ENCODE assay signal across 1 cellular context in the genomic region with DNA sequence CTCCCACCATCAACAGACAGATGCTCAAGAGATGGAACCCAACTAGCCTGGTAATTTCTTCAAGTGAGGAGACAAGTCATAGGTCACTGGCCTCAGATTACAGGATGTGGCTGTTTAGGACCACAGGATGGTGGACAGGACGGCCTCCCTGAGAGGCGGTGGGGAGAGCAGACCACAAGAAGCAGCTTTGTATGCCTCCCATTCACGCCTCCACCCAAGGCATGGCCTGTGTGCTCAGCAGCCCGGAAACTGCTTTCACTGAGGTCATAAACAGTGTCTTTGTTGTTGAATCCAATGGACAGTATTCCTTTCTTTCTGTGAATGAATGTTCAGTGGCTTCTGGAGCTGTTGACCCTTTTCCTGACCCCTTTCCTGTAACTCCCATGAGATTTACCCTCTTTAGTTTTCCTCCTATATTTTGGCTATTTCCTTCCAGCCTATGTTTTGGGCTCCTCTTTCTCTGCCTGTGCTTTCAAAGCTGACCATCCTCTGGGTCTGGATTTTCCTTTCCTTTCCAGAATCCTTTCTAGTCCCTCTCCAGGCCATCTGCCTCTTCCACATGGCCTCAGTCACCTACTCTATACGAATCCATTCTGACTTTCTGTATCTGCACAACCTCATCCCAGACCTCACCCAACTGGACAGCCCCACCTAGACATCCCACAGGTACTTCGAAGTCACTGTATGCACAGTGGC.
TF ChIP-seq lines count a peak whose summit lies in the region.

No MANE protein-coding gene starts in this region.

TF ChIP-seq in HepG2, 621 proteins besides CTCF, POLR2A, EP300 and RAD21 (continues in another document):
- TF ChIP-seq TBP (CRISPR knock-in tag; IDR thresholded peaks at IDR 0.05) (no peak), ZNF75D (CRISPR knock-in tag; IDR thresholded peaks at IDR 0.05; ENCODE audit: borderline replicate concordance) (no peak), ZNF33B (CRISPR knock-in tag; IDR thresholded peaks at IDR 0.05) (no peak), TCF7L2 (IDR thresholded peaks at IDR 0.05; ENCODE audit: low read depth, low read length) (no peak), REST (IDR thresholded peaks at IDR 0.05; ENCODE audit: borderline replicate concordance in 1 of 2, low read depth in 1 of 2, low read length in 2 of 2) (no peak), PBX2 (CRISPR knock-in tag; IDR thresholded peaks at IDR 0.05) (no peak), KAT7 (CRISPR knock-in tag; IDR thresholded peaks at IDR 0.05; ENCODE audit: borderline replicate concordance) (no peak), ZNF333 (CRISPR knock-in tag; IDR thresholded peaks at IDR 0.05; ENCODE audit: borderline replicate concordance) (no peak), IKZF1 (IDR thresholded peaks at IDR 0.05) (no peak), AHR (CRISPR knock-in tag; IDR thresholded peaks at IDR 0.05) (no peak), ZNF430 (CRISPR knock-in tag; IDR thresholded peaks at IDR 0.05) (no peak), ZSCAN29 (CRISPR knock-in tag; conservative IDR thresholded peaks at IDR 0.05) (no peak), NR1H2 (CRISPR knock-in tag; IDR thresholded peaks at IDR 0.05; ENCODE audit: borderline replicate concordance, low read depth) (no peak), NR2F6 (IDR thresholded peaks at IDR 0.05) (peak; percentile 67), NR2F6 (CRISPR knock-in tag; IDR thresholded peaks at IDR 0.05) (peak; percentile 85), ERF (CRISPR knock-in tag; IDR thresholded peaks at IDR 0.05) (no peak), ZNF713 (CRISPR knock-in tag; IDR thresholded peaks at IDR 0.05) (no peak), ZNF138 (CRISPR knock-in tag; IDR thresholded peaks at IDR 0.05; ENCODE audit: low read depth) (no peak), ZNF350 (CRISPR knock-in tag; IDR thresholded peaks at IDR 0.05; ENCODE audit: borderline replicate concordance, low read depth) (no peak), TBX2 (CRISPR knock-in tag; IDR thresholded peaks at IDR 0.05; ENCODE audit: borderline replicate concordance) (no peak; the same call in 1 of the 2 replicates), ZNF510 (CRISPR knock-in tag; IDR thresholded peaks at IDR 0.05; ENCODE audit: low read depth) (no peak), AHDC1 (CRISPR knock-in tag; IDR thresholded peaks at IDR 0.05; ENCODE audit: borderline replicate concordance) (0 out of 2 replicates have a peak, but pooled peaks have one; percentile 23), ARHGAP35 (CRISPR knock-in tag; IDR thresholded peaks at IDR 0.05; ENCODE audit: borderline replicate concordance) (no peak), ZNF331 (CRISPR knock-in tag; IDR thresholded peaks at IDR 0.05) (peak; percentile 48; the same call in 1 of the 2 replicates), MEF2D (CRISPR knock-in tag; IDR thresholded peaks at IDR 0.05) (no peak), CCAR2 (optimal IDR thresholded peaks at IDR 0.05; ENCODE audit: low read depth, low read length) (no peak), MATR3 (CRISPR knock-in tag; IDR thresholded peaks at IDR 0.05) (no peak), ZNF337 (CRISPR knock-in tag; IDR thresholded peaks at IDR 0.05; ENCODE audit: borderline replicate concordance, low read depth) (no peak), ETV6 (CRISPR knock-in tag; conservative IDR thresholded peaks at IDR 0.05) (no peak), ZNF562 (CRISPR knock-in tag; IDR thresholded peaks at IDR 0.05; ENCODE audit: borderline replicate concordance) (no peak), MED8 (CRISPR knock-in tag; IDR thresholded peaks at IDR 0.05; ENCODE audit: insufficient replicate concordance) (no peak), MAFK (conservative IDR thresholded peaks at IDR 0.05 in 1 of 2, IDR thresholded peaks at IDR 0.05 in 1 of 2; ENCODE audit: low read length in 2 of 2) (no peak), SRF (IDR thresholded peaks at IDR 0.05; ENCODE audit: low read depth, low read length) (no peak), SOX5 (CRISPR knock-in tag; IDR thresholded peaks at IDR 0.05; ENCODE audit: borderline replicate concordance) (peak; percentile 67; the same call in 1 of the 2 replicates), RXRA (CRISPR knock-in tag; IDR thresholded peaks at IDR 0.05) (peak; percentile 52; the same call in 1 of the 2 replicates), NCOA2 (CRISPR knock-in tag; IDR thresholded peaks at IDR 0.05) (no peak), MED1 (CRISPR knock-in tag; IDR thresholded peaks at IDR 0.05) (0 out of 2 replicates have a peak, but pooled peaks have one; percentile 23), ZBTB37 (CRISPR knock-in tag; IDR thresholded peaks at IDR 0.05) (no peak), ZNF644 (CRISPR knock-in tag; IDR thresholded peaks at IDR 0.05; ENCODE audit: low read depth) (0 out of 2 replicates have a peak, but pooled peaks have one; percentile 24), SALL1 (CRISPR knock-in tag; IDR thresholded peaks at IDR 0.05) (peak; percentile 29; the same call in 1 of the 2 replicates), ZSCAN12 (CRISPR knock-in tag; IDR thresholded peaks at IDR 0.05) (no peak), ZNF773 (CRISPR knock-in tag; IDR thresholded peaks at IDR 0.05; ENCODE audit: borderline replicate concordance) (no peak), ZNF678 (CRISPR knock-in tag; IDR thresholded peaks at IDR 0.05) (no peak), ZNF264 (CRISPR knock-in tag; IDR thresholded peaks at IDR 0.05) (no peak), ATRX (CRISPR knock-in tag; IDR thresholded peaks at IDR 0.05; ENCODE audit: borderline replicate concordance) (no peak), MAX (IDR thresholded peaks at IDR 0.05) (peak; percentile 38; the same call in 1 of the 2 replicates), PLRG1 (conservative IDR thresholded peaks at IDR 0.05) (no peak)
- TF ChIP-seq, protein P1, sequence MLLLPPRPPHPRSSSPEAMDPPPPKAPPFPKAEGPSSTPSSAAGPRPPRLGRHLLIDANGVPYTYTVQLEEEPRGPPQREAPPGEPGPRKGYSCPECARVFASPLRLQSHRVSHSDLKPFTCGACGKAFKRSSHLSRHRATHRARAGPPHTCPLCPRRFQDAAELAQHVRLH (CRISPR knock-in tag; IDR thresholded peaks at IDR 0.05; ENCODE audit: borderline replicate concordance, low read depth), result no peak
- TF ChIP-seq, protein P2, sequence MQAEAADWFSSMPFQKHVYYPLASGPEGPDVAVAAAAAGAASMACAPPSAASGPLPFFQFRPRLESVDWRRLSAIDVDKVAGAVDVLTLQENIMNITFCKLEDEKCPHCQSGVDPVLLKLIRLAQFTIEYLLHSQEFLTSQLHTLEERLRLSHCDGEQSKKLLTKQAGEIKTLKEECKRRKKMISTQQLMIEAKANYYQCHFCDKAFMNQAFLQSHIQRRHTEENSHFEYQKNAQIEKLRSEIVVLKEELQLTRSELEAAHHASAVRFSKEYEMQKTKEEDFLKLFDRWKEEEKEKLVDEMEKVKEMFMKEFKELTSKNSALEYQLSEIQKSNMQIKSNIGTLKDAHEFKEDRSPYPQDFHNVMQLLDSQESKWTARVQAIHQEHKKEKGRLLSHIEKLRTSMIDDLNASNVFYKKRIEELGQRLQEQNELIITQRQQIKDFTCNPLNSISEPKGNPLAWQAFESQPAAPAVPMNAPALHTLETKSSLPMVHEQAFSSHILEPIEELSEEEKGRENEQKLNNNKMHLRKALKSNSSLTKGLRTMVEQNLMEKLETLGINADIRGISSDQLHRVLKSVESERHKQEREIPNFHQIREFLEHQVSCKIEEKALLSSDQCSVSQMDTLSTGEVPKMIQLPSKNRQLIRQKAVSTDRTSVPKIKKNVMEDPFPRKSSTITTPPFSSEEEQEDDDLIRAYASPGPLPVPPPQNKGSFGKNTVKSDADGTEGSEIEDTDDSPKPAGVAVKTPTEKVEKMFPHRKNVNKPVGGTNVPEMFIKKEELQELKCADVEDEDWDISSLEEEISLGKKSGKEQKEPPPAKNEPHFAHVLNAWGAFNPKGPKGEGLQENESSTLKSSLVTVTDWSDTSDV (CRISPR knock-in tag; IDR thresholded peaks at IDR 0.05), result no peak
- TF ChIP-seq, protein P3, sequence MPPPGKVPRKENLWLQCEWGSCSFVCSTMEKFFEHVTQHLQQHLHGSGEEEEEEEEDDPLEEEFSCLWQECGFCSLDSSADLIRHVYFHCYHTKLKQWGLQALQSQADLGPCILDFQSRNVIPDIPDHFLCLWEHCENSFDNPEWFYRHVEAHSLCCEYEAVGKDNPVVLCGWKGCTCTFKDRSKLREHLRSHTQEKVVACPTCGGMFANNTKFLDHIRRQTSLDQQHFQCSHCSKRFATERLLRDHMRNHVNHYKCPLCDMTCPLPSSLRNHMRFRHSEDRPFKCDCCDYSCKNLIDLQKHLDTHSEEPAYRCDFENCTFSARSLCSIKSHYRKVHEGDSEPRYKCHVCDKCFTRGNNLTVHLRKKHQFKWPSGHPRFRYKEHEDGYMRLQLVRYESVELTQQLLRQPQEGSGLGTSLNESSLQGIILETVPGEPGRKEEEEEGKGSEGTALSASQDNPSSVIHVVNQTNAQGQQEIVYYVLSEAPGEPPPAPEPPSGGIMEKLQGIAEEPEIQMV (CRISPR knock-in tag; IDR thresholded peaks at IDR 0.05; ENCODE audit: low read depth), result no peak
